In genomic region chr1:212500351-212500750, GRCh38 we compare ENCODE assay signal across 16 cellular contexts.
"Had no signal": no experiment of that assay in that cellular context is flagged by ENCODE, and none has a peak within 500 bp of the region (broad histone marks: within the 10 kb centered on the region; RNA-seq: fewer than 3 reads in every experiment).

No MANE protein-coding gene starts in this region.

- ATAC-seq: foreskin keratinocyte, gastroesophageal sphincter, heart left ventricle, left cardiac atrium, left lung, left ventricle myocardium superior, lower lobe of right lung had no signal

- H3K4me1 ChIP-seq: esophagus muscularis mucosa, foreskin keratinocyte, gastroesophageal sphincter had no signal

- H3K27ac ChIP-seq: coronary artery, dorsolateral prefrontal cortex, esophagus muscularis mucosa, foreskin keratinocyte, gastroesophageal sphincter, heart left ventricle, hepatocyte, left lung, lower lobe of right lung had no signal

- H3K4me2 ChIP-seq: hepatocyte had no signal

- H3K9me3 ChIP-seq: esophagus muscularis mucosa, gastroesophageal sphincter, left lung, lower lobe of right lung had no signal

- H3K27me3 ChIP-seq: dorsolateral prefrontal cortex, esophagus muscularis mucosa, foreskin keratinocyte, gastroesophageal sphincter, heart left ventricle, hepatocyte, left lung had no signal

- H3K36me3 ChIP-seq: esophagus muscularis mucosa, gastroesophageal sphincter, heart left ventricle, left lung, lower lobe of right lung had no signal

- DNase-seq: dermis blood vessel endothelial cell; dorsolateral prefrontal cortex; effector CD4-positive, alpha-beta T cell; effector memory CD4-positive, alpha-beta T cell; heart left ventricle; left cardiac atrium; left lung; left ventricle myocardium superior; lower lobe of right lung; mesenchymal stem cell; midbrain had no signal

- H3K4me3 ChIP-seq: coronary artery, dorsolateral prefrontal cortex, esophagus muscularis mucosa, gastroesophageal sphincter, heart left ventricle, hepatocyte, left lung, lower lobe of right lung had no signal

- H2AFZ ChIP-seq: hepatocyte had no signal
